8 cellular contexts compared by ENCODE assay signal in genomic region chr16:89246903-89247733, GRCh38.
DNase-seq lines count a peak whose midpoint lies in the region; ATAC-seq and TF ChIP-seq lines count a peak whose summit lies in the region.

No MANE protein-coding gene starts in this region.

- peak; percentile 80 to 85 for ATAC-seq in activated CD4-positive, CD25-positive, alpha-beta regulatory T cell treated with anti-CD3 and anti-CD28 coated beads, Interleukin-2, amount 50 U/mL, for 24 hours
- ATAC-seq in GM21526 (IDR thresholded peaks at IDR 0.05; ENCODE audit: low FRiP score, unreplicated experiment): no peak

- peaks cover 8% of the 10 kb centered on the region; the same call in 1 of the 2 replicates for H3K9me3 ChIP-seq in ES-I3 (ENCODE audit: control insufficient read depth, insufficient read depth, low read length)

- peak overlapping the region; percentile 49 for H3K4me3 ChIP-seq in HFF-Myc (replicated peaks; ENCODE audit: low read depth, low read length)

- H3K9ac ChIP-seq in ES-I3 (ENCODE audit: low read depth, low read length): peak overlapping the region; percentile 63

- DNase-seq in HFF-Myc (ENCODE audit: extremely low read depth, low read depth) (peak; percentile 39), NCI-H2029 (lab: John Stamatoyannopoulos, UW) (peak; percentile 7), islet precursor cell (peak; percentile 93)
- peak; percentile 86 for DNase-seq in central memory CD4-positive, alpha-beta T cell
- DNase-seq in stimulated activated CD4-positive, alpha-beta T cell treated with anti-CD3 and anti-CD28 coated beads, Interleukin-12 subunit alpha, Interleukin-12 subunit beta, amount 100 ng/mL, for 24 hours (ENCODE audit: low read depth in 2 of 2): peak; percentile 92 to 93

- no peaks in the 10 kb centered on the region for H3K36me3 ChIP-seq in ES-I3 (ENCODE audit: insufficient read depth, low read length)

- TF ChIP-seq CTCF in HFF-Myc (IDR thresholded peaks at IDR 0.05; ENCODE audit: low read depth, low read length, missing control alignments): peak; percentile 3

- H3K4me1 ChIP-seq in ES-I3 (ENCODE audit: insufficient read depth, low read length): no peaks in the 10 kb centered on the region

Comparison
In these comparisons a context has a peak if more than half of its experiments do, and no peak if none do; other contexts are left out.
1. DNase-seq: peak in every context shown above with its lines; median percentile 93 in islet precursor cell; 92 in stimulated activated CD4-positive, alpha-beta T cell treated with anti-CD3 and anti-CD28 coated beads, Interleukin-12 subunit alpha, Interleukin-12 subunit beta, amount 100 ng/mL, for 24 hours; 86 in central memory CD4-positive, alpha-beta T cell; 39 in HFF-Myc; 7 in NCI-H2029.